ENCODE assay signal across 8 cellular contexts in the genomic region with DNA sequence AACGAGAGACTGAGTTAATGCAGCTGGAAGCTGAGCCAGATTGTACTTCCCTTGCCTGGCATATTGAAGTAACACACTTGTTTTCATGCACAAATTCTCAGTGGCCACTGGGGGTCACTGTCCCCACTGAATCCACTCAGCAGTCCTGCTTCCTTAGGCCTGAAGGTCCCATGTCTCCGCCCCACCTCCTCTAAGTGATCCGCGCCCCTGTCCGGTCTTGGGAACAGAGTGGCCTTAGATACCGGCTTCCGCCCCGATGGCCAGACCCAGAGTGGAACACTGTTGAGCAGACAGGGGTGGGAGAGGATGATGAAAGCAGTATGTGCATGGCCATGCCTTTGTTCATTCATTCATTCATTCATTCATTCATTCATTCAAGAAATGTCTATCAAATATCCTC. TPM values are rescaled to one million over a fixed set of nuclear protein-coding genes. Genes with fewer than 3 reads are reported as not detected.
DNase-seq lines count a peak whose midpoint lies in the region; ATAC-seq and TF ChIP-seq lines count a peak whose summit lies in the region.

No MANE protein-coding gene starts in this region.

- DNase-seq in DND-41 (peak; percentile 51), NOMO-1 (lab: John Stamatoyannopoulos, UW; ENCODE audit: unreplicated experiment in 2 of 2) (peak; percentile 14 to 53), activated T-cell treated with anti-CD3 and anti-CD28 coated beads for 1 hour (ENCODE audit: low read depth) (peak; percentile 26), fibroblast of mammary gland (ENCODE audit: low read depth) (peak; percentile 92), thoracic aorta (ENCODE audit: low spot score) (peak; percentile 52)
- peak in 5 of 10 donors; percentile 8 to 37 (median 20) for DNase-seq in naive thymus-derived CD8-positive, alpha-beta T cell

- H4K20me1 ChIP-seq in DND-41 (ENCODE audit: insufficient read depth, low read length): peaks cover 9% of the 10 kb centered on the region; the same call in 1 of the 2 replicates

- H3K27ac ChIP-seq in DND-41 (ENCODE audit: low read length): no peak overlapping the region
- H3K27ac ChIP-seq in thoracic aorta: no peak overlapping the region

- no peak overlapping the region for H3K9ac ChIP-seq in DND-41 (ENCODE audit: low read depth, low read length)

- H3K9me3 ChIP-seq in DND-41 (ENCODE audit: insufficient read depth, low read length, severe bottlenecking): no peaks in the 10 kb centered on the region
- H3K9me3 ChIP-seq in thoracic aorta: no peaks in the 10 kb centered on the region

- H3K4me1 ChIP-seq in DND-41 (ENCODE audit: insufficient read depth, low read length): no peaks in the 10 kb centered on the region
- H3K4me1 ChIP-seq in thoracic aorta (ENCODE audit: control insufficient read depth in 1 of 2, low read depth in 2 of 2): no peaks in the 10 kb centered on the region

- H3K4me3 Mint-ChIP-seq in naive thymus-derived CD8-positive, alpha-beta T cell: no peak overlapping the region

- POLR2A ChIA-PET in naive thymus-derived CD8-positive, alpha-beta T cell (lab: Charles Lee): no interaction called here

- H3K27me3 Mint-ChIP-seq in naive thymus-derived CD8-positive, alpha-beta T cell: no peaks in the 10 kb centered on the region

- no peak overlapping the region for H2AFZ ChIP-seq in DND-41 (ENCODE audit: low read depth, low read length)

- H3K9me3 Mint-ChIP-seq in naive thymus-derived CD8-positive, alpha-beta T cell: no peaks in the 10 kb centered on the region

- ATAC-seq in DND-41 (ENCODE audit: insufficient read depth, low read depth): peak; percentile 77
- ATAC-seq in HG03432 (IDR thresholded peaks at IDR 0.05; ENCODE audit: unreplicated experiment): peak; percentile 53
- peak; percentile 44 to 49 for ATAC-seq in naive thymus-derived CD8-positive, alpha-beta T cell
- ATAC-seq in thoracic aorta (ENCODE audit: insufficient number of reproducible peaks, low FRiP score, low read depth): peak; percentile 70
- no peak for ATAC-seq in HG02885 (IDR thresholded peaks at IDR 0.05; ENCODE audit: poor library complexity, unreplicated experiment)

- H3K36me3 Mint-ChIP-seq in naive thymus-derived CD8-positive, alpha-beta T cell: peaks cover 0 to 20% (median 2%) of the 10 kb centered on the region in 3 donors

- H3K4me2 ChIP-seq in DND-41 (ENCODE audit: insufficient read depth, low read length): no peak overlapping the region

- H3K79me2 ChIP-seq in DND-41 (ENCODE audit: insufficient read depth, low read length): no peaks in the 10 kb centered on the region

- TF ChIP-seq CTCF in DND-41 (IDR thresholded peaks at IDR 0.05; ENCODE audit: borderline replicate concordance, extremely low read depth, low read length, poor library complexity, severe bottlenecking) (peak; percentile 75), fibroblast of mammary gland (conservative IDR thresholded peaks at IDR 0.05; ENCODE audit: control insufficient read depth, insufficient read depth, low read depth, low read length) (peak; percentile 85), thoracic aorta (IDR thresholded peaks at IDR 0.05) (peak; percentile 76)

- H3K27me3 ChIP-seq in DND-41 (ENCODE audit: insufficient read depth, low read length, poor library complexity): no peaks in the 10 kb centered on the region
- no peaks in the 10 kb centered on the region for H3K27me3 ChIP-seq in thoracic aorta (replicated peaks; ENCODE audit: insufficient read depth)

- H3K4me1 Mint-ChIP-seq in naive thymus-derived CD8-positive, alpha-beta T cell: peaks cover 0 to 6% (median 1%) of the 10 kb centered on the region in 4 donors

- H3K36me3 ChIP-seq in DND-41 (ENCODE audit: insufficient read depth, low read length) (peaks cover 58% of the 10 kb centered on the region), thoracic aorta (no peaks in the 10 kb centered on the region)

- no peak overlapping the region for H3K27ac Mint-ChIP-seq in naive thymus-derived CD8-positive, alpha-beta T cell

- H3K4me3 ChIP-seq in DND-41 (ENCODE audit: low read depth in 1 of 2, low read length in 2 of 2) (no peak overlapping the region), fibroblast of mammary gland (ENCODE audit: control insufficient read depth, low read depth, low read length) (no peak overlapping the region), thoracic aorta (no peak overlapping the region)

RNA-seq across cellular contexts. Expression of gene CHAF1B, which starts 34.8 kb away (rescaled TPM):
- total RNA-seq in naive thymus-derived CD8-positive, alpha-beta T cell: 1 to 10 TPM; 1.8 to 2.6 TPM
- 1 to 10 TPM in 1 of 3 donors, under 1 TPM in 2; 0.65 to 1.1 (median 0.74) TPM for polyA plus RNA-seq in naive thymus-derived CD8-positive, alpha-beta T cell
- total RNA-seq in thoracic aorta: 1 to 10 TPM in 1 of 2 donors, under 1 TPM in 1; 0.35 to 1.2 TPM

RNA-seq across cellular contexts. Expression of gene CLDN14, which starts 59.9 kb away (rescaled TPM):
- not detected for total RNA-seq in naive thymus-derived CD8-positive, alpha-beta T cell
- polyA plus RNA-seq in naive thymus-derived CD8-positive, alpha-beta T cell: not detected
- not detected for total RNA-seq in thoracic aorta
